Comparison of ENCODE assay signal across 1 cellular context in the genomic region with DNA sequence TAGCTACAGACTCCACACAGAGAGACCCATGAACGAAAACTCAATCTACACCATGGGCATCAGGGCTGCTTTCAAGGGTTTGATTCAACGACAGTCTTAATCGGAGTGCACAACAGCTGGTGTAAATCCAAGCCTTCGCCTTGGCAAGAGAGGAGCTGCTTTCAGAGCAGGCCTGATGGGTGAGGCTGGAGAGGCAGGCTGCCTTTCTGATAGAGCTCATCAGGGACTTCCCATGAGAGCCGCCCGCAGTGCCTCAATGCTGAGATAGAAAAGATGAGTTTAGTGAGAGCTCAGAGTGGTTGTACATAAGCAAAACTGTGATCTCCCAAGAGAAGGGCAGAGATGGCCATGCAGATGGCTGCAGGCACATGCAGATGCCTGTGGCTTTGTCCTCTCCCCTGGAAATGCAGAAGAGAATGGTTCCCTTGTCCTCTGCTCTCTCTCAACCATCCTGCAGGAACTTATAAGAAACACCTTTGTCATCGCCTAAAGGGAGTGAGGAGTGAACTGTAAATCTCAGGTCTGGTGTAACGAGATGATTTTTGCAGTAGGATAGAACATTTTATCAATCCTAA.
TF ChIP-seq lines count a peak whose summit lies in the region.

No MANE protein-coding gene starts in this region.

TF ChIP-seq in GM23338, 12 proteins besides CTCF, POLR2A, EP300 and RAD21 (continued from another document):
- TF ChIP-seq, protein P1, sequence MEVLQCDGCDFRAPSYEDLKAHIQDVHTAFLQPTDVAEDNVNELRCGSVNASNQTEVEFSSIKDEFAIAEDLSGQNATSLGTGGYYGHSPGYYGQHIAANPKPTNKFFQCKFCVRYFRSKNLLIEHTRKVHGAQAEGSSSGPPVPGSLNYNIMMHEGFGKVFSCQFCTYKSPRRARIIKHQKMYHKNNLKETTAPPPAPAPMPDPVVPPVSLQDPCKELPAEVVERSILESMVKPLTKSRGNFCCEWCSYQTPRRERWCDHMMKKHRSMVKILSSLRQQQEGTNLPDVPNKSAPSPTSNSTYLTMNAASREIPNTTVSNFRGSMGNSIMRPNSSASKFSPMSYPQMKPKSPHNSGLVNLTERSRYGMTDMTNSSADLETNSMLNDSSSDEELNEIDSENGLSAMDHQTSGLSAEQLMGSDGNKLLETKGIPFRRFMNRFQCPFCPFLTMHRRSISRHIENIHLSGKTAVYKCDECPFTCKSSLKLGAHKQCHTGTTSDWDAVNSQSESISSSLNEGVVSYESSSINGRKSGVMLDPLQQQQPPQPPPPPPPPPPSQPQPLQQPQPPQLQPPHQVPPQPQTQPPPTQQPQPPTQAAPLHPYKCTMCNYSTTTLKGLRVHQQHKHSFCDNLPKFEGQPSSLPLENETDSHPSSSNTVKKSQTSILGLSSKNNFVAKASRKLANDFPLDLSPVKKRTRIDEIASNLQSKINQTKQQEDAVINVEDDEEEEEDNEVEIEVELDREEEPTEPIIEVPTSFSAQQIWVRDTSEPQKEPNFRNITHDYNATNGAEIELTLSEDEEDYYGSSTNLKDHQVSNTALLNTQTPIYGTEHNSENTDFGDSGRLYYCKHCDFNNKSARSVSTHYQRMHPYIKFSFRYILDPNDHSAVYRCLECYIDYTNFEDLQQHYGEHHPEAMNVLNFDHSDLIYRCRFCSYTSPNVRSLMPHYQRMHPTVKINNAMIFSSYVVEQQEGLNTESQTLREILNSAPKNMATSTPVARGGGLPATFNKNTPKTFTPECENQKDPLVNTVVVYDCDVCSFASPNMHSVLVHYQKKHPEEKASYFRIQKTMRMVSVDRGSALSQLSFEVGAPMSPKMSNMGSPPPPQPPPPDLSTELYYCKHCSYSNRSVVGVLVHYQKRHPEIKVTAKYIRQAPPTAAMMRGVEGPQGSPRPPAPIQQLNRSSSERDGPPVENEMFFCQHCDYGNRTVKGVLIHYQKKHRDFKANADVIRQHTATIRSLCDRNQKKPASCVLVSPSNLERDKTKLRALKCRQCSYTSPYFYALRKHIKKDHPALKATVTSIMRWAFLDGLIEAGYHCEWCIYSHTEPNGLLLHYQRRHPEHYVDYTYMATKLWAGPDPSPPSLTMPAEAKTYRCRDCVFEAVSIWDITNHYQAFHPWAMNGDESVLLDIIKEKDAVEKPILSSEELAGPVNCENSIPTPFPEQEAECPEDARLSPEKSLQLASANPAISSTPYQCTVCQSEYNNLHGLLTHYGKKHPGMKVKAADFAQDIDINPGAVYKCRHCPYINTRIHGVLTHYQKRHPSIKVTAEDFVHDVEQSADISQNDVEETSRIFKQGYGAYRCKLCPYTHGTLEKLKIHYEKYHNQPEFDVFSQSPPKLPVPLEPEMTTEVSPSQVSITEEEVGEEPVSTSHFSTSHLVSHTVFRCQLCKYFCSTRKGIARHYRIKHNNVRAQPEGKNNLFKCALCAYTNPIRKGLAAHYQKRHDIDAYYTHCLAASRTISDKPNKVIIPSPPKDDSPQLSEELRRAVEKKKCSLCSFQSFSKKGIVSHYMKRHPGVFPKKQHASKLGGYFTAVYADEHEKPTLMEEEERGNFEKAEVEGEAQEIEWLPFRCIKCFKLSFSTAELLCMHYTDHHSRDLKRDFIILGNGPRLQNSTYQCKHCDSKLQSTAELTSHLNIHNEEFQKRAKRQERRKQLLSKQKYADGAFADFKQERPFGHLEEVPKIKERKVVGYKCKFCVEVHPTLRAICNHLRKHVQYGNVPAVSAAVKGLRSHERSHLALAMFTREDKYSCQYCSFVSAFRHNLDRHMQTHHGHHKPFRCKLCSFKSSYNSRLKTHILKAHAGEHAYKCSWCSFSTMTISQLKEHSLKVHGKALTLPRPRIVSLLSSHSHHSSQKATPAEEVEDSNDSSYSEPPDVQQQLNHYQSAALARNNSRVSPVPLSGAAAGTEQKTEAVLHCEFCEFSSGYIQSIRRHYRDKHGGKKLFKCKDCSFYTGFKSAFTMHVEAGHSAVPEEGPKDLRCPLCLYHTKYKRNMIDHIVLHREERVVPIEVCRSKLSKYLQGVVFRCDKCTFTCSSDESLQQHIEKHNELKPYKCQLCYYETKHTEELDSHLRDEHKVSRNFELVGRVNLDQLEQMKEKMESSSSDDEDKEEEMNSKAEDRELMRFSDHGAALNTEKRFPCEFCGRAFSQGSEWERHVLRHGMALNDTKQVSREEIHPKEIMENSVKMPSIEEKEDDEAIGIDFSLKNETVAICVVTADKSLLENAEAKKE (CRISPR knock-in tag; IDR thresholded peaks at IDR 0.05), result no peak
- TF ChIP-seq ZNF331 (CRISPR knock-in tag; IDR thresholded peaks at IDR 0.05; ENCODE audit: low read depth), result no peak
TF ChIP-seq in GM23338: peak in this region for 0.
